1 cellular context compared by ENCODE assay signal in genomic region chr6:7909323-7910276, GRCh38.
A peak's percentile ranks its signal among the peaks of the same experiment; 100 is the strongest.
TF ChIP-seq lines count a peak whose summit lies in the region.

No MANE protein-coding gene starts in this region.

TF ChIP-seq in HepG2, 621 proteins besides CTCF, POLR2A, EP300 and RAD21 (continued from another document and continues in another):
- TF ChIP-seq DDIT3 (CRISPR knock-in tag; IDR thresholded peaks at IDR 0.05), result no peak
- peak; percentile 85 for TF ChIP-seq ERF (CRISPR knock-in tag; IDR thresholded peaks at IDR 0.05)
- no peak for TF ChIP-seq SMC3 (IDR thresholded peaks at IDR 0.05; ENCODE audit: low read length)
- TF ChIP-seq FOXK2 (IDR thresholded peaks at IDR 0.05), result no peak
- 0 out of 2 replicates have a peak, but pooled peaks have one; percentile 33 for TF ChIP-seq ZNF317 (CRISPR knock-in tag; IDR thresholded peaks at IDR 0.05)
- TF ChIP-seq HNRNPH1 (optimal IDR thresholded peaks at IDR 0.05; ENCODE audit: low read depth, low read length), result peak; percentile 49
- TF ChIP-seq TSC22D2 (CRISPR knock-in tag; IDR thresholded peaks at IDR 0.05; ENCODE audit: borderline replicate concordance), result peak; percentile 93
- no peak for TF ChIP-seq ZNF326 (CRISPR knock-in tag; IDR thresholded peaks at IDR 0.05; ENCODE audit: borderline replicate concordance)
- peak; percentile 58; the same call in 1 of the 2 replicates for TF ChIP-seq MEF2D (CRISPR knock-in tag; IDR thresholded peaks at IDR 0.05)
- no peak for TF ChIP-seq SNRNP70 (IDR thresholded peaks at IDR 0.05; ENCODE audit: low read depth, low read length)
- no peak for TF ChIP-seq TRIM24 (CRISPR knock-in tag; IDR thresholded peaks at IDR 0.05)
- TF ChIP-seq XRCC5 (optimal IDR thresholded peaks at IDR 0.05; ENCODE audit: low read length), result no peak
- peak; percentile 92 for TF ChIP-seq CCDC6 (CRISPR knock-in tag; IDR thresholded peaks at IDR 0.05)
- TF ChIP-seq ZNF704 (CRISPR knock-in tag; IDR thresholded peaks at IDR 0.05; ENCODE audit: borderline replicate concordance), result peak; percentile 96
- TF ChIP-seq AFF4 (CRISPR knock-in tag; IDR thresholded peaks at IDR 0.05), result peak; percentile 76; the same call in 1 of the 2 replicates
- TF ChIP-seq RBFOX2 (IDR thresholded peaks at IDR 0.05; ENCODE audit: low read depth, low read length), result peak; percentile 87
- TF ChIP-seq ZNF839 (CRISPR knock-in tag; IDR thresholded peaks at IDR 0.05; ENCODE audit: borderline replicate concordance), result no peak
- TF ChIP-seq, protein P1, sequence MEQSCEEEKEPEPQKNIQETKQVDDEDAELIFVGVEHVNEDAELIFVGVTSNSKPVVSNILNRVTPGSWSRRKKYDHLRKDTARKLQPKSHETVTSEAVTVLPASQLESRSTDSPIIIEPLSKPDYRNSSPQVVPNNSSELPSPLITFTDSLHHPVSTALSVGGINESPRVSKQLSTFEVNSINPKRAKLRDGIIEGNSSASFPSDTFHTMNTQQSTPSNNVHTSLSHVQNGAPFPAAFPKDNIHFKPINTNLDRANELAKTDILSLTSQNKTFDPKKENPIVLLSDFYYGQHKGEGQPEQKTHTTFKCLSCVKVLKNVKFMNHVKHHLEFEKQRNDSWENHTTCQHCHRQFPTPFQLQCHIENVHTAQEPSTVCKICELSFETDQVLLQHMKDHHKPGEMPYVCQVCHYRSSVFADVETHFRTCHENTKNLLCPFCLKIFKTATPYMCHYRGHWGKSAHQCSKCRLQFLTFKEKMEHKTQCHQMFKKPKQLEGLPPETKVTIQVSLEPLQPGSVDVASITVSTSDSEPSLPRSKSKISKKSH (CRISPR knock-in tag; IDR thresholded peaks at IDR 0.05; ENCODE audit: borderline replicate concordance), result peak; percentile 93; the same call in 1 of the 2 replicates
- TF ChIP-seq ARID4A (CRISPR knock-in tag; IDR thresholded peaks at IDR 0.05; ENCODE audit: borderline replicate concordance), result peak; percentile 99
- TF ChIP-seq, protein P2, sequence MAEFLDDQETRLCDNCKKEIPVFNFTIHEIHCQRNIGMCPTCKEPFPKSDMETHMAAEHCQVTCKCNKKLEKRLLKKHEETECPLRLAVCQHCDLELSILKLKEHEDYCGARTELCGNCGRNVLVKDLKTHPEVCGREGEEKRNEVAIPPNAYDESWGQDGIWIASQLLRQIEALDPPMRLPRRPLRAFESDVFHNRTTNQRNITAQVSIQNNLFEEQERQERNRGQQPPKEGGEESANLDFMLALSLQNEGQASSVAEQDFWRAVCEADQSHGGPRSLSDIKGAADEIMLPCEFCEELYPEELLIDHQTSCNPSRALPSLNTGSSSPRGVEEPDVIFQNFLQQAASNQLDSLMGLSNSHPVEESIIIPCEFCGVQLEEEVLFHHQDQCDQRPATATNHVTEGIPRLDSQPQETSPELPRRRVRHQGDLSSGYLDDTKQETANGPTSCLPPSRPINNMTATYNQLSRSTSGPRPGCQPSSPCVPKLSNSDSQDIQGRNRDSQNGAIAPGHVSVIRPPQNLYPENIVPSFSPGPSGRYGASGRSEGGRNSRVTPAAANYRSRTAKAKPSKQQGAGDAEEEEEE (CRISPR knock-in tag; IDR thresholded peaks at IDR 0.05; ENCODE audit: borderline replicate concordance), result no peak; the same call in 1 of the 2 replicates
- no peak for TF ChIP-seq SIX1 (CRISPR knock-in tag; IDR thresholded peaks at IDR 0.05; ENCODE audit: borderline replicate concordance)
- peak; percentile 91; the same call in 1 of the 2 replicates for TF ChIP-seq ZNF747 (CRISPR knock-in tag; IDR thresholded peaks at IDR 0.05; ENCODE audit: borderline replicate concordance)
- no peak for TF ChIP-seq FLYWCH1 (CRISPR knock-in tag; IDR thresholded peaks at IDR 0.05)
- TF ChIP-seq, protein P3, sequence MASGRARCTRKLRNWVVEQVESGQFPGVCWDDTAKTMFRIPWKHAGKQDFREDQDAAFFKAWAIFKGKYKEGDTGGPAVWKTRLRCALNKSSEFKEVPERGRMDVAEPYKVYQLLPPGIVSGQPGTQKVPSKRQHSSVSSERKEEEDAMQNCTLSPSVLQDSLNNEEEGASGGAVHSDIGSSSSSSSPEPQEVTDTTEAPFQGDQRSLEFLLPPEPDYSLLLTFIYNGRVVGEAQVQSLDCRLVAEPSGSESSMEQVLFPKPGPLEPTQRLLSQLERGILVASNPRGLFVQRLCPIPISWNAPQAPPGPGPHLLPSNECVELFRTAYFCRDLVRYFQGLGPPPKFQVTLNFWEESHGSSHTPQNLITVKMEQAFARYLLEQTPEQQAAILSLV (CRISPR knock-in tag; IDR thresholded peaks at IDR 0.05; ENCODE audit: borderline replicate concordance), result peak; percentile 82
- TF ChIP-seq, protein P4, sequence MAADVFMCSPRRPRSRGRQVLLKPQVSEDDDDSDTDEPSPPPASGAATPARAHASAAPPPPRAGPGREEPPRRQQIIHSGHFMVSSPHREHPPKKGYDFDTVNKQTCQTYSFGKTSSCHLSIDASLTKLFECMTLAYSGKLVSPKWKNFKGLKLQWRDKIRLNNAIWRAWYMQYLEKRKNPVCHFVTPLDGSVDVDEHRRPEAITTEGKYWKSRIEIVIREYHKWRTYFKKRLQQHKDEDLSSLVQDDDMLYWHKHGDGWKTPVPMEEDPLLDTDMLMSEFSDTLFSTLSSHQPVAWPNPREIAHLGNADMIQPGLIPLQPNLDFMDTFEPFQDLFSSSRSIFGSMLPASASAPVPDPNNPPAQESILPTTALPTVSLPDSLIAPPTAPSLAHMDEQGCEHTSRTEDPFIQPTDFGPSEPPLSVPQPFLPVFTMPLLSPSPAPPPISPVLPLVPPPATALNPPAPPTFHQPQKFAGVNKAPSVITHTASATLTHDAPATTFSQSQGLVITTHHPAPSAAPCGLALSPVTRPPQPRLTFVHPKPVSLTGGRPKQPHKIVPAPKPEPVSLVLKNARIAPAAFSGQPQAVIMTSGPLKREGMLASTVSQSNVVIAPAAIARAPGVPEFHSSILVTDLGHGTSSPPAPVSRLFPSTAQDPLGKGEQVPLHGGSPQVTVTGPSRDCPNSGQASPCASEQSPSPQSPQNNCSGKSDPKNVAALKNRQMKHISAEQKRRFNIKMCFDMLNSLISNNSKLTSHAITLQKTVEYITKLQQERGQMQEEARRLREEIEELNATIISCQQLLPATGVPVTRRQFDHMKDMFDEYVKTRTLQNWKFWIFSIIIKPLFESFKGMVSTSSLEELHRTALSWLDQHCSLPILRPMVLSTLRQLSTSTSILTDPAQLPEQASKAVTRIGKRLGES (CRISPR knock-in tag; IDR thresholded peaks at IDR 0.05; ENCODE audit: borderline replicate concordance), result 0 out of 2 replicates have a peak, but pooled peaks have one; percentile 46
- TF ChIP-seq ZNF644 (CRISPR knock-in tag; IDR thresholded peaks at IDR 0.05; ENCODE audit: low read depth), result no peak
- TF ChIP-seq EZH2 (conservative IDR thresholded peaks at IDR 0.05; ENCODE audit: low read depth, low read length), result no peak
- TF ChIP-seq NR2F6 (IDR thresholded peaks at IDR 0.05), result no peak
- TF ChIP-seq NR2F6 (CRISPR knock-in tag; IDR thresholded peaks at IDR 0.05), result peak; percentile 79
- TF ChIP-seq KAT7 (CRISPR knock-in tag; IDR thresholded peaks at IDR 0.05; ENCODE audit: borderline replicate concordance), result peak; percentile 86; the same call in 1 of the 2 replicates
- 0 out of 2 replicates have a peak, but pooled peaks have one; percentile 42 for TF ChIP-seq ZNF256 (CRISPR knock-in tag; conservative IDR thresholded peaks at IDR 0.05)
- no peak for TF ChIP-seq MAFF (IDR thresholded peaks at IDR 0.05; ENCODE audit: low read depth, low read length)
- TF ChIP-seq HHEX (CRISPR knock-in tag; IDR thresholded peaks at IDR 0.05), result no peak
- no peak; the same call in 1 of the 2 replicates for TF ChIP-seq ZNF530 (CRISPR knock-in tag; IDR thresholded peaks at IDR 0.05; ENCODE audit: low read depth)
- peak; percentile 76 for TF ChIP-seq ZSCAN25 (CRISPR knock-in tag; IDR thresholded peaks at IDR 0.05)
- TF ChIP-seq BCL6 (CRISPR knock-in tag; IDR thresholded peaks at IDR 0.05), result peak; percentile 53
- peak; percentile 98 for TF ChIP-seq HES4 (CRISPR knock-in tag; IDR thresholded peaks at IDR 0.05; ENCODE audit: borderline replicate concordance)
- TF ChIP-seq, protein P5, sequence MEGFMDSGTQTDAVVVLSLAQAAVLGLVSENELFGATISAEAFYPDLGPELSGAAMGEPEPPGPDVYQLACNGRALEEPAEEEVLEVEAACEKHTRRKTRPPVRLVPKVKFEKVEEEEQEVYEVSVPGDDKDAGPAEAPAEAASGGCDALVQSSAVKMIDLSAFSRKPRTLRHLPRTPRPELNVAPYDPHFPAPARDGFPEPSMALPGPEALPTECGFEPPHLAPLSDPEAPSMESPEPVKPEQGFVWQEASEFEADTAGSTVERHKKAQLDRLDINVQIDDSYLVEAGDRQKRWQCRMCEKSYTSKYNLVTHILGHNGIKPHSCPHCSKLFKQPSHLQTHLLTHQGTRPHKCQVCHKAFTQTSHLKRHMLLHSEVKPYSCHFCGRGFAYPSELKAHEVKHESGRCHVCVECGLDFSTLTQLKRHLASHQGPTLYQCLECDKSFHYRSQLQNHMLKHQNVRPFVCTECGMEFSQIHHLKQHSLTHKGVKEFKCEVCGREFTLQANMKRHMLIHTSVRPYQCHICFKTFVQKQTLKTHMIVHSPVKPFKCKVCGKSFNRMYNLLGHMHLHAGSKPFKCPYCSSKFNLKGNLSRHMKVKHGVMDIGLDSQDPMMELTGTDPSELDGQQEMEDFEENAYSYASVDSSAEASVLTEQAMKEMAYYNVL (CRISPR knock-in tag; IDR thresholded peaks at IDR 0.05; ENCODE audit: borderline replicate concordance), result peak; percentile 54; the same call in 1 of the 2 replicates
- TF ChIP-seq ONECUT2 (CRISPR knock-in tag; IDR thresholded peaks at IDR 0.05), result no peak
- TF ChIP-seq ZSCAN22 (CRISPR knock-in tag; IDR thresholded peaks at IDR 0.05), result peak; percentile 66; the same call in 1 of the 2 replicates
- peak; percentile 58; the same call in 1 of the 2 replicates for TF ChIP-seq ZNF782 (CRISPR knock-in tag; IDR thresholded peaks at IDR 0.05; ENCODE audit: borderline replicate concordance)
- TF ChIP-seq SP1 (IDR thresholded peaks at IDR 0.05), result no peak
- peak; percentile 57; the same call in 1 of the 2 replicates for TF ChIP-seq SP1 (CRISPR knock-in tag; IDR thresholded peaks at IDR 0.05)
- TF ChIP-seq ZNF546 (CRISPR knock-in tag; conservative IDR thresholded peaks at IDR 0.05), result peak; percentile 82
- TF ChIP-seq ZNF224 (CRISPR knock-in tag; IDR thresholded peaks at IDR 0.05), result peak; percentile 15; the same call in 1 of the 2 replicates
- peak; percentile 86 for TF ChIP-seq HIVEP1 (CRISPR knock-in tag; IDR thresholded peaks at IDR 0.05)
- TF ChIP-seq ZNF260 (CRISPR knock-in tag; IDR thresholded peaks at IDR 0.05; ENCODE audit: borderline replicate concordance, low read depth), result no peak
- peak; percentile 94 for TF ChIP-seq ZNF274 (CRISPR knock-in tag; IDR thresholded peaks at IDR 0.05)
